ENCODE assay signal across 10 cellular contexts in the genomic region with DNA sequence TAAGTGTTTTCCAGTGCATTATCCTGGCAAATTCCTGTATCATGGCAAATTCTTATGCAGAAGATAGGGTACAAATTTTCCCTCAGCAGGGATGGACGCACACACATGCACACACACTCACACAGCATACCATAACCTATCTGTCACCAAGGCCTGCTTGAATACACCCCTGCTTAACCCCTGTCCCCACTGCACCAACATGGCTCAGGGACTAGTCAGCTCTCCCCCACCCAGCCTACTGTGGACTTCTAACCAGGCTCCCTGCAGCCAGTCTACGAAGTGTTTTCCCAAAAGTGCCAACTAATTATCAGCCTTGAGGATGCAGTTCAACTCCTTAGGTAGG.
DNase-seq lines count a peak whose midpoint lies in the region; ATAC-seq and TF ChIP-seq lines count a peak whose summit lies in the region.
"Had no signal": no experiment of that assay in that cellular context is flagged by ENCODE, and none has a peak within 500 bp of the region (broad histone marks: within the 10 kb centered on the region; RNA-seq: fewer than 3 reads in every experiment).

No MANE protein-coding gene starts in this region.

- H3K4me1 ChIP-seq in adrenal gland (replicated peaks in 1 of 2): peaks cover 34 to 72% of the 10 kb centered on the region in 2 donors

- H3K4me3 ChIP-seq in adrenal gland: no peak overlapping the region

- BruUV-seq in MCF 10A (replicated peaks; lab: Mats Ljungman, UMichigan): no TSS peak

- H3K36me3 ChIP-seq in adrenal gland (replicated peaks in 1 of 2): no peaks in the 10 kb centered on the region

- no peaks in the 10 kb centered on the region for H3K9me3 Mint-ChIP-seq in activated CD4-positive, alpha-beta T cell treated with anti-CD3 and anti-CD28 coated beads for 36 hours (ENCODE audit: low read depth)
- H3K9me3 Mint-ChIP-seq in glutamatergic neuron (ENCODE audit: unreplicated experiment): peaks cover 2% of the 10 kb centered on the region
- H3K9me3 Mint-ChIP-seq in MCF 10A (ENCODE audit: unreplicated experiment): no peaks in the 10 kb centered on the region

- H3K4me3 Mint-ChIP-seq in activated CD4-positive, alpha-beta T cell treated with anti-CD3 and anti-CD28 coated beads for 36 hours: no peak overlapping the region
- H3K4me3 Mint-ChIP-seq in glutamatergic neuron (ENCODE audit: unreplicated experiment) (no peak overlapping the region), MCF 10A (ENCODE audit: unreplicated experiment) (no peak overlapping the region)

- DNase-seq in activated CD4-positive, alpha-beta T cell treated with anti-CD3 and anti-CD28 coated beads for 36 hours: no peak
- no peak for DNase-seq in activated CD4-positive, alpha-beta T cell treated with anti-CD3 and anti-CD28 coated beads, Interleukin-2, amount 50 U/mL, for 4 hours
- no peak for DNase-seq in adrenal gland
- no peak for DNase-seq in glutamatergic neuron
- no peak for DNase-seq in substantia nigra (lab: John Stamatoyannopoulos, UW)
- no peak for DNase-seq in COLO668 (lab: John Stamatoyannopoulos, UW; ENCODE audit: unreplicated experiment)
- DNase-seq in MCF 10A (ENCODE audit: unreplicated experiment): no peak
- no peak for DNase-seq in stimulated activated CD4-positive, alpha-beta T cell treated with anti-CD3 and anti-CD28 coated beads, Interleukin-1b, Interleukin-23, amount 100 ng/mL, for 48 hours
- DNase-seq: activated gamma-delta T cell, NCI-H1694 treated with DMSO at 0.1 percent for 48 hours had no signal

- no peak for TF ChIP-seq CTCF in adrenal gland (IDR thresholded peaks at IDR 0.05)
- no peak for TF ChIP-seq CTCF in glutamatergic neuron (IDR thresholded peaks at IDR 0.05; ENCODE audit: partially characterized antibody, unreplicated experiment)
- no peak for TF ChIP-seq CTCF in MCF 10A (IDR thresholded peaks at IDR 0.05; ENCODE audit: unreplicated experiment)

- H3K4me1 Mint-ChIP-seq in activated CD4-positive, alpha-beta T cell treated with anti-CD3 and anti-CD28 coated beads for 36 hours: peaks cover 49% of the 10 kb centered on the region
- H3K4me1 Mint-ChIP-seq in glutamatergic neuron (ENCODE audit: low read depth, unreplicated experiment) (peaks cover 20% of the 10 kb centered on the region), MCF 10A (ENCODE audit: insufficient read depth, unreplicated experiment) (peaks cover 14% of the 10 kb centered on the region)

- no peak for ATAC-seq in activated CD4-positive, alpha-beta T cell treated with anti-CD3 and anti-CD28 coated beads for 36 hours

- H3K27ac Mint-ChIP-seq in activated CD4-positive, alpha-beta T cell treated with anti-CD3 and anti-CD28 coated beads for 36 hours: peak overlapping the region; percentile 0
- H3K27ac Mint-ChIP-seq in glutamatergic neuron (ENCODE audit: unreplicated experiment): peak overlapping the region; percentile 0
- no peak overlapping the region for H3K27ac Mint-ChIP-seq in MCF 10A (ENCODE audit: low read depth, unreplicated experiment)

- H3K36me3 Mint-ChIP-seq in activated CD4-positive, alpha-beta T cell treated with anti-CD3 and anti-CD28 coated beads for 36 hours (ENCODE audit: low read depth): peaks cover 6% of the 10 kb centered on the region
- no peaks in the 10 kb centered on the region for H3K36me3 Mint-ChIP-seq in glutamatergic neuron (ENCODE audit: unreplicated experiment)
- H3K36me3 Mint-ChIP-seq in MCF 10A (ENCODE audit: insufficient read depth, unreplicated experiment): no peaks in the 10 kb centered on the region

- no peaks in the 10 kb centered on the region for H3K27me3 Mint-ChIP-seq in activated CD4-positive, alpha-beta T cell treated with anti-CD3 and anti-CD28 coated beads for 36 hours
- H3K27me3 Mint-ChIP-seq in glutamatergic neuron (ENCODE audit: unreplicated experiment) (no peaks in the 10 kb centered on the region), MCF 10A (ENCODE audit: insufficient read depth, unreplicated experiment) (no peaks in the 10 kb centered on the region)

- peak overlapping the region; percentile 15 to 77 (median 71) for H3K27ac ChIP-seq in adrenal gland
- H3K27ac ChIP-seq in substantia nigra (ENCODE audit: low read depth, low read length, poor library complexity, severe bottlenecking): peak overlapping the region; percentile 87

- intact Hi-C loops in activated CD4-positive, alpha-beta T cell treated with anti-CD3 and anti-CD28 coated beads for 36 hours (cut with DNase I, micrococcal nuclease): loop anchor here in 1 of 2 experiments (5.0 kb wide), 2 partner anchors 49 to 149 kb away; partner anchors contain the start of gene PCF11
- intact Hi-C loops in adrenal gland (cut with DNase I): no loop called here
- intact Hi-C loops in MCF 10A (cut with micrococcal nuclease): no loop called here

- no peak for TF ChIP-seq POLR2A in adrenal gland (IDR thresholded peaks at IDR 0.05)

- POLR2A ChIA-PET in activated CD4-positive, alpha-beta T cell treated with anti-CD3 and anti-CD28 coated beads for 36 hours (lab: Charles Lee): interaction anchor here (0.6 kb wide), 2 partner anchors 15 to 108 kb away, joined by 4 to 11 read pairs; partner anchors contain the start of gene PRCP
- POLR2A ChIA-PET in MCF 10A (lab: Yijun Ruan, JAX): interaction anchor here (0.8 kb wide), 1 partner anchor 149 kb away, joined by 4 read pairs; no protein-coding TSS in a partner anchor

- WGBS in adrenal gland, 4 donors: 89 to 100% (median 93%) methylated on average over 2 of the region's 2 CpGs

- H3K27me3 ChIP-seq in adrenal gland: no peaks in the 10 kb centered on the region

- H3K9me3 ChIP-seq in adrenal gland (replicated peaks in 1 of 3): no peaks in the 10 kb centered on the region

- CTCF ChIA-PET in activated CD4-positive, alpha-beta T cell treated with anti-CD3 and anti-CD28 coated beads for 36 hours (lab: Charles Lee): interaction anchor here (0.6 kb wide), 1 partner anchor 14 kb away, joined by 3 read pairs; no protein-coding TSS in a partner anchor
- CTCF ChIA-PET in MCF 10A (lab: Yijun Ruan, JAX): interaction anchor here (1.5 kb wide), 1 partner anchor 69 kb away, joined by 3 read pairs; no protein-coding TSS in a partner anchor
